13 cellular contexts compared by ENCODE assay signal in genomic region chr5:172556971-172557461, GRCh38.
A peak's percentile ranks its signal among the peaks of the same experiment; 100 is the strongest.
DNase-seq lines count a peak whose midpoint lies in the region; ATAC-seq and TF ChIP-seq lines count a peak whose summit lies in the region.
"Had no signal": no experiment of that assay in that cellular context is flagged by ENCODE, and none has a peak within 500 bp of the region (broad histone marks: within the 10 kb centered on the region; RNA-seq: fewer than 3 reads in every experiment).

No MANE protein-coding gene starts in this region.

- H3K4me3 ChIP-seq in SJCRH30 (no peak overlapping the region), gastroesophageal sphincter (no peak overlapping the region), mesenchymal stem cell (ENCODE audit: insufficient read depth in 1 of 2, low read depth in 1 of 2, low read length in 2 of 2) (no peak overlapping the region), smooth muscle cell (no peak overlapping the region), A673 (ENCODE audit: low read depth, low read length, poor library complexity, severe bottlenecking) (no peak overlapping the region)
- no peak overlapping the region for H3K4me3 ChIP-seq in effector memory CD4-positive, alpha-beta T cell (ENCODE audit: insufficient read depth, low read depth, low read length, poor library complexity, severe bottlenecking)

- BruUV-seq in A673 (replicated peaks; lab: Mats Ljungman, UMichigan): no TSS peak

- H3K4me2 ChIP-seq in mesenchymal stem cell (ENCODE audit: low read length, poor library complexity, severe bottlenecking) (no peak overlapping the region), smooth muscle cell (peak overlapping the region; percentile 11)

- H3K9me3 ChIP-seq in SJCRH30 (replicated peaks) (no peaks in the 10 kb centered on the region), gastroesophageal sphincter (no peaks in the 10 kb centered on the region), mesenchymal stem cell (ENCODE audit: control insufficient read depth, low read length) (no peaks in the 10 kb centered on the region), smooth muscle cell (replicated peaks; ENCODE audit: low read depth) (no peaks in the 10 kb centered on the region), A673 (ENCODE audit: low read depth, low read length, poor library complexity, severe bottlenecking) (no peaks in the 10 kb centered on the region)
- no peaks in the 10 kb centered on the region for H3K9me3 ChIP-seq in effector memory CD4-positive, alpha-beta T cell (ENCODE audit: control insufficient read depth, low read length)

- H4K8ac ChIP-seq in mesenchymal stem cell (ENCODE audit: low read length): no peak overlapping the region

- no peak overlapping the region for H3K14ac ChIP-seq in mesenchymal stem cell (ENCODE audit: low read length in 2 of 2)

- no peak overlapping the region for H3K4ac ChIP-seq in mesenchymal stem cell (ENCODE audit: low read depth in 1 of 2, low read length in 2 of 2)

- DNase-seq in SJCRH30: no peak
- DNase-seq in mesenchymal stem cell: peak; percentile 79
- no peak for DNase-seq in smooth muscle cell (lab: John Stamatoyannopoulos, UW; ENCODE audit: unreplicated experiment)
- no peak for DNase-seq in effector memory CD4-positive, alpha-beta T cell
- no peak for DNase-seq in A673 (ENCODE audit: low spot score)
- DNase-seq in NCI-H1417 treated with DMSO at 0.1 percent for 48 hours (lab: John Stamatoyannopoulos, UW): no peak
- DNase-seq: activated CD4-positive, alpha-beta T cell treated with anti-CD3 and anti-CD28 coated beads for 1 hour; activated T-cell treated with anti-CD3 and anti-CD28 coated beads, Interleukin-2, amount 50 U/mL, for 1 hour; immature natural killer cell; naive thymus-derived CD8-positive, alpha-beta T cell; NCI-H187 had no signal

- peak in 3 of 4 experiments; percentile 23 to 53 (median 24) for TF ChIP-seq CTCF in gastroesophageal sphincter (IDR thresholded peaks at IDR 0.05)
- TF ChIP-seq CTCF in smooth muscle cell (IDR thresholded peaks at IDR 0.05; ENCODE audit: borderline replicate concordance, insufficient read depth, poor library complexity, severe bottlenecking): no peak
- no peak for TF ChIP-seq CTCF in A673 (conservative IDR thresholded peaks at IDR 0.05; ENCODE audit: low read depth, low read length)

- 0 to 24% methylated on average over 3 to 8 of the region's 12 CpGs for WGBS in gastroesophageal sphincter (ENCODE audit: low coverage in 1 of 2), 2 donors
- WGBS in mesenchymal stem cell: 9% methylated on average over 12 of the region's 12 CpGs
- WGBS in smooth muscle cell (ENCODE audit: low lambda C conversion rate): 40% methylated on average over 12 of the region's 12 CpGs

- no peaks in the 10 kb centered on the region for H3K79me2 ChIP-seq in smooth muscle cell (ENCODE audit: low read depth)

- H2BK120ac ChIP-seq in mesenchymal stem cell (ENCODE audit: low read depth, low read length): no peak overlapping the region

- no peak for TF ChIP-seq EP300 in gastroesophageal sphincter (IDR thresholded peaks at IDR 0.05)

- peak overlapping the region in 1 of 2 experiments; percentile 59 for H3K18ac ChIP-seq in mesenchymal stem cell (ENCODE audit: low read depth in 1 of 2, low read length in 2 of 2)

- POLR2A ChIA-PET in A673 (lab: Charles Lee; ENCODE audit: low non-redundant PET): no interaction called here

- no peak overlapping the region for H4K91ac ChIP-seq in mesenchymal stem cell (ENCODE audit: low read length)

- H3K4me1 ChIP-seq in SJCRH30 (peaks cover 42% of the 10 kb centered on the region), gastroesophageal sphincter (peaks cover 0 to 70% (median 30%) of the 10 kb centered on the region in 3 donors), mesenchymal stem cell (ENCODE audit: control insufficient read depth, insufficient read depth, low read depth, low read length) (peaks cover 9% of the 10 kb centered on the region), smooth muscle cell (ENCODE audit: low read depth) (peaks cover 26% of the 10 kb centered on the region), A673 (ENCODE audit: insufficient read depth, low read length, poor library complexity, severe bottlenecking) (no peaks in the 10 kb centered on the region)
- H3K4me1 ChIP-seq in effector memory CD4-positive, alpha-beta T cell (ENCODE audit: control insufficient read depth, insufficient read depth, low read length, poor library complexity, severe bottlenecking): no peaks in the 10 kb centered on the region

- H2AFZ ChIP-seq in mesenchymal stem cell (ENCODE audit: low read depth, low read length) (no peak overlapping the region), smooth muscle cell (ENCODE audit: low read depth) (peak overlapping the region; percentile 41)

- H3K27ac ChIP-seq in SJCRH30 (peak overlapping the region; percentile 82), gastroesophageal sphincter (peak overlapping the region; percentile 27 to 93 (median 87)), mesenchymal stem cell (ENCODE audit: low read length, poor library complexity, severe bottlenecking) (no peak overlapping the region), smooth muscle cell (ENCODE audit: low read depth) (peak overlapping the region; percentile 23), A673 (ENCODE audit: low read depth, low read length, poor library complexity, severe bottlenecking) (no peak overlapping the region)
- H3K27ac ChIP-seq in effector memory CD4-positive, alpha-beta T cell (ENCODE audit: insufficient read depth, low read length, poor library complexity, severe bottlenecking): no peak overlapping the region

- H2BK15ac ChIP-seq in mesenchymal stem cell (ENCODE audit: low read depth, poor library complexity, severe bottlenecking): peak overlapping the region; percentile 62

- H3K9ac ChIP-seq in mesenchymal stem cell (ENCODE audit: low read length): no peak overlapping the region
- H3K9ac ChIP-seq in smooth muscle cell (ENCODE audit: low read depth): no peak overlapping the region

- no peaks in the 10 kb centered on the region for H3K36me3 ChIP-seq in SJCRH30
- no peaks in the 10 kb centered on the region for H3K36me3 ChIP-seq in gastroesophageal sphincter
- no peaks in the 10 kb centered on the region for H3K36me3 ChIP-seq in mesenchymal stem cell (ENCODE audit: control insufficient read depth in 1 of 2, insufficient read depth in 2 of 2, low read depth in 1 of 2, low read length in 2 of 2)
- no peaks in the 10 kb centered on the region for H3K36me3 ChIP-seq in smooth muscle cell (ENCODE audit: low read depth)
- no peaks in the 10 kb centered on the region for H3K36me3 ChIP-seq in effector memory CD4-positive, alpha-beta T cell (ENCODE audit: control insufficient read depth, insufficient read depth, low read length)
- no peaks in the 10 kb centered on the region for H3K36me3 ChIP-seq in A673 (ENCODE audit: insufficient read depth, low read length, poor library complexity, severe bottlenecking)

- TF ChIP-seq POLR2A in gastroesophageal sphincter (IDR thresholded peaks at IDR 0.05): no peak

- ATAC-seq in gastroesophageal sphincter: peak; percentile 26
- ATAC-seq in GM21737 (IDR thresholded peaks at IDR 0.05; ENCODE audit: unreplicated experiment): no peak
- ATAC-seq: naive thymus-derived CD8-positive, alpha-beta T cell had no signal

- CTCF ChIA-PET in A673 (lab: Charles Lee): no interaction called here

- H3K27me3 ChIP-seq in SJCRH30 (no peaks in the 10 kb centered on the region), gastroesophageal sphincter (no peaks in the 10 kb centered on the region), mesenchymal stem cell (ENCODE audit: control insufficient read depth in 1 of 2, insufficient read depth in 1 of 2, low read length in 2 of 2) (peaks cover 34 to 62% of the 10 kb centered on the region in 2 experiments), smooth muscle cell (ENCODE audit: low read depth) (no peaks in the 10 kb centered on the region), A673 (replicated peaks; ENCODE audit: insufficient read depth, low read depth, low read length, poor library complexity) (no peaks in the 10 kb centered on the region)
- no peaks in the 10 kb centered on the region for H3K27me3 ChIP-seq in effector memory CD4-positive, alpha-beta T cell (replicated peaks; ENCODE audit: control insufficient read depth, insufficient read depth, low read length, poor library complexity, severe bottlenecking)

- no peak overlapping the region for H2BK5ac ChIP-seq in mesenchymal stem cell (ENCODE audit: low read depth, low read length, poor library complexity, severe bottlenecking)

- H4K20me1 ChIP-seq in smooth muscle cell (ENCODE audit: low read depth): no peaks in the 10 kb centered on the region

- H2BK12ac ChIP-seq in mesenchymal stem cell (ENCODE audit: low read length in 2 of 2): peak overlapping the region in 1 of 2 experiments; percentile 84

- no peak overlapping the region for H2AK5ac ChIP-seq in mesenchymal stem cell (ENCODE audit: low read length, severe bottlenecking)

- intact Hi-C loops in A673 (cut with micrococcal nuclease; ENCODE audit: unreplicated experiment): no loop called here

- no peaks in the 10 kb centered on the region for H3K79me1 ChIP-seq in mesenchymal stem cell (replicated peaks; ENCODE audit: low read length, poor library complexity, severe bottlenecking)

- H3K23ac ChIP-seq in mesenchymal stem cell (ENCODE audit: low read length in 2 of 2): no peak overlapping the region

- peaks cover 13% of the 10 kb centered on the region for H3F3A ChIP-seq in smooth muscle cell (ENCODE audit: low read depth)

Comparison
In these comparisons a context has a peak if more than half of its experiments do, and no peak if none do; other contexts are left out.
1. H3K27ac ChIP-seq: peak in SJCRH30 (single experiment), gastroesophageal sphincter (4 of 4) and smooth muscle cell (single experiment); none in mesenchymal stem cell (single experiment), effector memory CD4-positive, alpha-beta T cell (single experiment) and A673 (single experiment).
2. CTCF ChIP-seq: peak in gastroesophageal sphincter (3 of 4); none in smooth muscle cell (single experiment) and A673 (single experiment).